ENCODE assay signal across 24 cellular contexts in genomic region chr9:81649475-81649874, GRCh38. TPM values are rescaled to one million over a fixed set of nuclear protein-coding genes. Genes with fewer than 3 reads are reported as not detected.
DNase-seq lines count a peak whose midpoint lies in the region; FAIRE-seq and TF ChIP-seq lines count a peak whose summit lies in the region.
"Had no signal": no experiment of that assay in that cellular context is flagged by ENCODE, and none has a peak within 500 bp of the region (broad histone marks: within the 10 kb centered on the region; RNA-seq: fewer than 3 reads in every experiment).

No MANE protein-coding gene starts in this region.

- no peak for TF ChIP-seq CTCF in transverse colon (IDR thresholded peaks at IDR 0.05)

- no peak for TF ChIP-seq POLR2A in transverse colon (IDR thresholded peaks at IDR 0.05)

- 1 to 17% methylated on average over 6 to 8 of the region's 8 CpGs for WGBS in ectodermal cell, 2 experiments
- WGBS in transverse colon (ENCODE audit: low coverage in 1 of 2), 2 donors: 44 to 59% methylated on average over 8 of the region's 8 CpGs

- in situ Hi-C loops in transverse colon (cut with MboI; ENCODE audit: low pct_ligation_motif_present in 1 of 4, low pct_unique_long_range_greater_than_20kb in 1 of 4, low sequenced_read_pairs in 3 of 4): no loop called here

- DNase-seq in NCI-H1436 (lab: John Stamatoyannopoulos, UW) (peak; percentile 52), NCI-H1436 treated with DMSO at 0.1 percent for 48 hours (lab: John Stamatoyannopoulos, UW) (no peak), NCI-H748 (lab: John Stamatoyannopoulos, UW; ENCODE audit: unreplicated experiment) (peak; percentile 85), transverse colon (peak; percentile 19), frontal cortex (ENCODE audit: low spot score in 2 of 2) (no peak)
- DNase-seq in activated naive CD4-positive, alpha-beta T cell treated with anti-CD3 and anti-CD28 coated beads, Interleukin-2, amount 50 U/mL, for 16 hours: no peak
- no peak for DNase-seq in stimulated activated CD4-positive, alpha-beta T cell treated with anti-CD3 and anti-CD28 coated beads, Interleukin-12 subunit alpha, Interleukin-12 subunit beta, amount 100 ng/mL, for 4 hours
- DNase-seq: 8988T; activated CD4-positive, alpha-beta memory T cell treated with anti-CD3 and anti-CD28 coated beads, Interleukin-2, amount 10 ng/mL, durations not matched to agents 7 days and 5 days; activated T-cell treated with anti-CD3 and anti-CD28 coated beads, Interleukin-2, amount 50 U/mL, for 1 hour; GM23248; islet precursor cell; Kasumi-1; natural killer cell; NCI-H1105; NCI-H510A treated with DMSO at 0.1 percent for 48 hours; OCI-M1; T-helper 17 cell; uterus had no signal

- H3K27me3 ChIP-seq in ectodermal cell (ENCODE audit: control insufficient read depth, insufficient read depth, low read length, poor library complexity, severe bottlenecking) (no peaks in the 10 kb centered on the region), transverse colon (no peaks in the 10 kb centered on the region)
- H3K27me3 ChIP-seq: SJSA1, uterus had no signal

- H3K4me1 ChIP-seq in ectodermal cell (ENCODE audit: control insufficient read depth, insufficient read depth, low read length) (peaks cover 65% of the 10 kb centered on the region), transverse colon (no peaks in the 10 kb centered on the region)
- H3K4me1 ChIP-seq: prostate gland, uterus had no signal

- peak overlapping the region; percentile 83 for H3K27ac ChIP-seq in ectodermal cell (ENCODE audit: insufficient read depth, low read depth, low read length, poor library complexity, severe bottlenecking)
- H3K27ac ChIP-seq in transverse colon: no peak overlapping the region
- H3K27ac ChIP-seq: GM23248, prostate gland, SJSA1, uterus had no signal

- TF ChIP-seq EP300 in transverse colon (IDR thresholded peaks at IDR 0.05; ENCODE audit: low read depth): no peak

- no peak for FAIRE-seq in frontal cortex (lab: Jason Lieb, UNC)
- FAIRE-seq: D721Med had no signal

- H3K9me3 ChIP-seq in ectodermal cell (ENCODE audit: control insufficient read depth, low read length) (no peaks in the 10 kb centered on the region), transverse colon (no peaks in the 10 kb centered on the region)
- H3K9me3 ChIP-seq: prostate gland, SJSA1, uterus had no signal

- no peak overlapping the region for H3K4me3 ChIP-seq in ectodermal cell (ENCODE audit: insufficient read depth, low read depth, low read length)
- no peak overlapping the region for H3K4me3 ChIP-seq in transverse colon
- H3K4me3 ChIP-seq: GM23248, prostate gland, SJSA1, smooth muscle cell, uterus had no signal

- intact Hi-C loops in transverse colon (cut with DNase I; ENCODE audit: low total_unique reads): no loop called here

- H3K36me3 ChIP-seq in ectodermal cell (ENCODE audit: control insufficient read depth, insufficient read depth, low read length): no peaks in the 10 kb centered on the region
- peaks cover 0 to 4% (median 0%) of the 10 kb centered on the region in 4 donors for H3K36me3 ChIP-seq in transverse colon
- H3K36me3 ChIP-seq: prostate gland, uterus had no signal

RNA-seq across cellular contexts. Expression of gene TLE1, which starts 39.9 kb away (rescaled TPM):
- 110 TPM for polyA plus RNA-seq in ectodermal cell (2013, experiment 1 of 4)
- polyA plus RNA-seq in ectodermal cell (2013, experiment 2 of 4): 148 TPM
- 102 TPM for polyA plus RNA-seq in ectodermal cell (2013, experiment 3 of 4)
- 120 TPM for polyA plus RNA-seq in ectodermal cell (2013, experiment 4 of 4)
- total RNA-seq in transverse colon (10 to 100 TPM; 51.5 to 77.3 (median 62.2) TPM), frontal cortex (32.2 TPM)

Comparison
In these comparisons a context has a peak if more than half of its experiments do, and no peak if none do; other contexts are left out.
1. DNase-seq: peak in NCI-H1436 (single experiment), NCI-H748 (single experiment) and transverse colon (single experiment); none in NCI-H1436 treated with DMSO at 0.1 percent for 48 hours (single experiment), activated naive CD4-positive, alpha-beta T cell treated with anti-CD3 and anti-CD28 coated beads, Interleukin-2, amount 50 U/mL, for 16 hours (single experiment), frontal cortex (0 of 2) and stimulated activated CD4-positive, alpha-beta T cell treated with anti-CD3 and anti-CD28 coated beads, Interleukin-12 subunit alpha, Interleukin-12 subunit beta, amount 100 ng/mL, for 4 hours (single experiment).